ENCODE assay signal across 14 cellular contexts in genomic region chr3:126958638-126959085, GRCh38.
"Had no signal": no experiment of that assay in that cellular context is flagged by ENCODE, and none has a peak within 500 bp of the region (broad histone marks: within the 10 kb centered on the region; RNA-seq: fewer than 3 reads in every experiment).

No MANE protein-coding gene starts in this region.

- H3K4me3 Mint-ChIP-seq: activated T-helper 1 cell treated with anti-CD3 and anti-CD28 coated beads, Interleukin-12 subunit alpha, Interleukin-12 subunit beta, Interleukin-2, Interleukin-4 antibody, amounts not matched to agents 30 ng/mL and 10 ng/mL and 1 ng/mL, durations not matched to agents 14 hours and 24 hours and 36 hours; central memory CD8-positive, alpha-beta T cell; neural progenitor cell; stimulated activated memory B cell treated with anti-CD40 and anti-IgM and Interleukin-4, amounts not matched to agents 10 μg/mL and 1 μg/mL and 100 μg/mL, for 72 hours had no signal

- H3K4me1 Mint-ChIP-seq: central memory CD8-positive, alpha-beta T cell had no signal

- H3K27ac ChIP-seq: neural progenitor cell, parathyroid adenoma, transverse colon, WERI-Rb-1 had no signal

- H3K27me3 Mint-ChIP-seq: central memory CD8-positive, alpha-beta T cell; stimulated activated memory B cell treated with anti-CD40 and anti-IgM and Interleukin-4, amounts not matched to agents 10 μg/mL and 1 μg/mL and 100 μg/mL, for 72 hours had no signal

- ATAC-seq: esophagus mucosa; left lobe of liver; stimulated activated memory B cell treated with anti-CD40 and anti-IgM and Interleukin-4, amounts not matched to agents 10 μg/mL and 1 μg/mL and 100 μg/mL, for 72 hours had no signal

- H3K27ac Mint-ChIP-seq: activated T-helper 1 cell treated with anti-CD3 and anti-CD28 coated beads, Interleukin-12 subunit alpha, Interleukin-12 subunit beta, Interleukin-2, Interleukin-4 antibody, amounts not matched to agents 30 ng/mL and 10 ng/mL and 1 ng/mL, durations not matched to agents 14 hours and 24 hours and 36 hours; neural progenitor cell; stimulated activated memory B cell treated with anti-CD40 and anti-IgM and Interleukin-4, amounts not matched to agents 10 μg/mL and 1 μg/mL and 100 μg/mL, for 72 hours had no signal

- H3K9me3 Mint-ChIP-seq: activated T-helper 1 cell treated with anti-CD3 and anti-CD28 coated beads, Interleukin-12 subunit alpha, Interleukin-12 subunit beta, Interleukin-2, Interleukin-4 antibody, amounts not matched to agents 30 ng/mL and 10 ng/mL and 1 ng/mL, durations not matched to agents 14 hours and 24 hours and 36 hours; central memory CD8-positive, alpha-beta T cell; neural progenitor cell; stimulated activated memory B cell treated with anti-CD40 and anti-IgM and Interleukin-4, amounts not matched to agents 10 μg/mL and 1 μg/mL and 100 μg/mL, for 72 hours had no signal

- H3K4me3 ChIP-seq: neural progenitor cell, transverse colon had no signal

- H3K9me3 ChIP-seq: transverse colon had no signal

- H3K27me3 ChIP-seq: neural progenitor cell, transverse colon had no signal

- DNase-seq: activated CD4-positive, alpha-beta T cell treated with anti-CD3 and anti-CD28 coated beads for 4 hours; activated naive CD4-positive, alpha-beta T cell treated with Interleukin-2 at 50 U/mL for 16 hours; mesendoderm; small intestine; SW 1271; transverse colon; WERI-Rb-1 had no signal

- H3K36me3 ChIP-seq: neural progenitor cell, transverse colon had no signal
